Comparison of ENCODE assay signal across 11 cellular contexts in genomic region chr4:187192266-187192665, GRCh38.
"Had no signal": no experiment of that assay in that cellular context is flagged by ENCODE, and none has a peak within 500 bp of the region (broad histone marks: within the 10 kb centered on the region; RNA-seq: fewer than 3 reads in every experiment).

No MANE protein-coding gene starts in this region.

- H3K9ac ChIP-seq: GM23248 had no signal

- ATAC-seq: GM23338, HCT116 had no signal

- DNase-seq: GM23248, GOT3, H7, H9, HCEC 1CT, HFFc6 had no signal

- H3K4me1 Mint-ChIP-seq: GM23338, H9 had no signal

- H3K4me1 ChIP-seq: HAP-1 had no signal

- H3K4me2 ChIP-seq: GM23338 had no signal

- H3K36me3 ChIP-seq: HAP-1 had no signal

- H3K27ac ChIP-seq: GM23248 had no signal

- FAIRE-seq: H1, H54 had no signal

- H3K9me3 Mint-ChIP-seq: GM23338, H9, HFFc6 had no signal

- H3K9me3 ChIP-seq: HAP-1 had no signal

- H3K27ac Mint-ChIP-seq: GM23338, H9, HFFc6 had no signal

- H2AFZ ChIP-seq: GM23248, GM23338 had no signal

- H3K4me3 Mint-ChIP-seq: GM23338, H9, HFFc6 had no signal

- H3K4me3 ChIP-seq: GM23248, GM23338, HAP-1 had no signal
